11 cellular contexts compared by ENCODE assay signal in the genomic region with DNA sequence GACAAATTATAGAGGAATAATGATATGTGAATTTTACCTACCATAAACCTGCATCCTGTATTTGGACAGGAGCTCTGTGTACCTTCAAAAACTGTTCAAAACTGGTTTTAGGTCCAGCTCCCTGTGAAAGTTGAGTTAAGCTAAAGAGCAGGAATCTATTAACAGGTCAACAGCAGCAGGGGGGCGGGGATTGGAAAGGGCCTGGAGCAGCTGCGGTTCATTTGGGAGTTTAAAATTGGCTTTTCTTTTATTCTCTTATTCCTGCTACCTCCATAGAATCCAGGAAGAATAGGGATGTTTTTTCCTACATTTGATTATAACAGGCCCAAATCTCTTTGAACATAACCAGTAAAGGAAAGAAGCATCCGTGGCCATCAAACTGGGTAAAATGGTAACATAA. TPM values are rescaled to one million over a fixed set of nuclear protein-coding genes. Genes with fewer than 3 reads are reported as not detected.
A peak's percentile ranks its signal among the peaks of the same experiment; 100 is the strongest.
DNase-seq lines count a peak whose midpoint lies in the region; ATAC-seq and TF ChIP-seq lines count a peak whose summit lies in the region.
"Had no signal": no experiment of that assay in that cellular context is flagged by ENCODE, and none has a peak within 500 bp of the region (broad histone marks: within the 10 kb centered on the region; RNA-seq: fewer than 3 reads in every experiment).

No MANE protein-coding gene starts in this region.

- H3K27me3 Mint-ChIP-seq in immature natural killer cell (ENCODE audit: low read depth in 3 of 3), result peaks cover 0 to 3% (median 2%) of the 10 kb centered on the region in 3 donors

- ATAC-seq in GM21423 (IDR thresholded peaks at IDR 0.05; ENCODE audit: unreplicated experiment), result no peak

- peaks cover 26% of the 10 kb centered on the region for H3K4me1 ChIP-seq in HUES6 (ENCODE audit: control insufficient read depth, insufficient read depth, low read length)

- no peak for TF ChIP-seq CTCF in brain microvascular endothelial cell (IDR thresholded peaks at IDR 0.05; ENCODE audit: low read depth, low read length, missing control alignments)

- peaks cover 0 to 1% of the 10 kb centered on the region in 2 donors for H3K4me1 Mint-ChIP-seq in immature natural killer cell

- in situ Hi-C loops in brain microvascular endothelial cell (cut with HindIII; ENCODE audit: low pct_ligation_motif_present, low sequenced_read_pairs), result no loop called here

- H3K9me3 Mint-ChIP-seq in immature natural killer cell, result peaks cover 0 to 14% (median 7%) of the 10 kb centered on the region in 6 donors

- no peak overlapping the region for H3K4me3 Mint-ChIP-seq in immature natural killer cell

- no peak overlapping the region for H3K27ac Mint-ChIP-seq in immature natural killer cell

- no peak for DNase-seq in brain microvascular endothelial cell
- peak; percentile 6 for DNase-seq in superior temporal gyrus (ENCODE audit: extremely low spot score)
- DNase-seq in DMS53 (lab: John Stamatoyannopoulos, UW), result no peak
- no peak for DNase-seq in immature natural killer cell
- DNase-seq: aorta, erythroblast, left cardiac atrium, NCI-H1930 had no signal

- H3K36me3 ChIP-seq in HUES6 (ENCODE audit: control insufficient read depth, insufficient read depth, low read length), result no peaks in the 10 kb centered on the region; the same call in 1 of the 2 replicates
- H3K36me3 ChIP-seq in brain microvascular endothelial cell (replicated peaks), result no peaks in the 10 kb centered on the region

- H3K27ac ChIP-seq in HUES6 (ENCODE audit: low read depth, low read length), result peak overlapping the region; percentile 91
- peak overlapping the region; percentile 88 for H3K27ac ChIP-seq in brain microvascular endothelial cell
- H3K27ac ChIP-seq in layer of hippocampus (ENCODE audit: low read depth, low read length), result peak overlapping the region; percentile 48

- peak overlapping the region; percentile 69 for H3K9ac ChIP-seq in HUES6 (ENCODE audit: low read length)

- H3K9me3 ChIP-seq in HUES6 (ENCODE audit: control insufficient read depth, insufficient read depth, low read depth, low read length), result peaks cover 23% of the 10 kb centered on the region

- H3K4me3 ChIP-seq in HUES6 (ENCODE audit: low read depth, low read length), result peak overlapping the region; percentile 33
- H3K4me3 ChIP-seq in brain microvascular endothelial cell (ENCODE audit: low read depth, low read length), result no peak overlapping the region

- no peaks in the 10 kb centered on the region for H3K27me3 ChIP-seq in HUES6 (ENCODE audit: control insufficient read depth, insufficient read depth, low read length)
- no peaks in the 10 kb centered on the region for H3K27me3 ChIP-seq in brain microvascular endothelial cell (replicated peaks)
- no peaks in the 10 kb centered on the region for H3K27me3 ChIP-seq in layer of hippocampus (ENCODE audit: control insufficient read depth, insufficient read depth, low read length)

- peaks cover 0 to 7% (median 3%) of the 10 kb centered on the region in 3 donors for H3K36me3 Mint-ChIP-seq in immature natural killer cell

RNA-seq across cellular contexts. Expression of gene SHROOM3, which starts 23.8 kb away (rescaled TPM):
- not detected for polyA plus RNA-seq in immature natural killer cell

RNA-seq across cellular contexts. Expression of gene CCDC158, which starts 37.9 kb away (rescaled TPM):
- not detected for polyA plus RNA-seq in immature natural killer cell
